1 cellular context compared by ENCODE assay signal in the genomic region with DNA sequence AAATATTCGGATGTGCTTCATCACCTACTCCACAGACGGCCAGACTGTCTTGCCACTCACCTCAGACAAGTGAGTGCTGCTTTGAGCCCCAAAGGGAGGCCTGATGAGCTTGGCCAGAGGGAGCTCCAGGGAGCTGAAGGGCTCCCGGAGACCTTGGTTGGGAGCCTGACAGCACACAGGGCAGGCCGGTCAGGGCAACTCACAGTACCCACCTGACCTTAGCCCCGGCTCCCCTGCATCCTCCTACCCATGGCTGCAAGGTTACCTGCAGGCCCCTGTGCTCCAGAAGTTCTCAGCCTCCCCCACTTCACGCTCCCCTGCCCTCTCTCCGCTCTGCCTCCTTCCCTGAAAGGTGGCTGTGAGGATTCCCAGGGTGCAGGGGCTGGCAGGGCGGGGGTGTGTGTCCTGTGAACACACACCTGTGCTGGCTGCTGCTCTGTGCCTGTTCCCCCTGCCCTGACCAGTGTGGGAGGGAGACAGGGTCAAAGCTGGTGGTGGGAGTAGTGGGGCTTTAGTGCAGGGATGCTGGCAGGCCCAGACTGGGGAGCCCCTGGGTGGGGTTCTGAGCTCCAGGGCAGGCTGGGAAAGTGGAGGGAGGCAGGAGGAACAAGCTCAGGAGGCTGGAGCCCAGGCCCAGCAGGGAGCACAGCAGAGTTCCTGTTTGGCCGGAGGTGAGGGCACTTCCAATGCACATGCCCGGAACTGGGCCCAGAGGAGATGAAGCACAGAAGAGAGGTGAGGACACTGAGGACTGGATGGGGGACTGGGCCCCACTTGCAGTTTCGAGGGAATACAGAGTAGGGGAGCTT.
TF ChIP-seq lines count a peak whose summit lies in the region.

No MANE protein-coding gene starts in this region.

TF ChIP-seq in GM23338, 12 proteins besides CTCF, POLR2A, EP300 and RAD21:
- TF ChIP-seq, protein P1, sequence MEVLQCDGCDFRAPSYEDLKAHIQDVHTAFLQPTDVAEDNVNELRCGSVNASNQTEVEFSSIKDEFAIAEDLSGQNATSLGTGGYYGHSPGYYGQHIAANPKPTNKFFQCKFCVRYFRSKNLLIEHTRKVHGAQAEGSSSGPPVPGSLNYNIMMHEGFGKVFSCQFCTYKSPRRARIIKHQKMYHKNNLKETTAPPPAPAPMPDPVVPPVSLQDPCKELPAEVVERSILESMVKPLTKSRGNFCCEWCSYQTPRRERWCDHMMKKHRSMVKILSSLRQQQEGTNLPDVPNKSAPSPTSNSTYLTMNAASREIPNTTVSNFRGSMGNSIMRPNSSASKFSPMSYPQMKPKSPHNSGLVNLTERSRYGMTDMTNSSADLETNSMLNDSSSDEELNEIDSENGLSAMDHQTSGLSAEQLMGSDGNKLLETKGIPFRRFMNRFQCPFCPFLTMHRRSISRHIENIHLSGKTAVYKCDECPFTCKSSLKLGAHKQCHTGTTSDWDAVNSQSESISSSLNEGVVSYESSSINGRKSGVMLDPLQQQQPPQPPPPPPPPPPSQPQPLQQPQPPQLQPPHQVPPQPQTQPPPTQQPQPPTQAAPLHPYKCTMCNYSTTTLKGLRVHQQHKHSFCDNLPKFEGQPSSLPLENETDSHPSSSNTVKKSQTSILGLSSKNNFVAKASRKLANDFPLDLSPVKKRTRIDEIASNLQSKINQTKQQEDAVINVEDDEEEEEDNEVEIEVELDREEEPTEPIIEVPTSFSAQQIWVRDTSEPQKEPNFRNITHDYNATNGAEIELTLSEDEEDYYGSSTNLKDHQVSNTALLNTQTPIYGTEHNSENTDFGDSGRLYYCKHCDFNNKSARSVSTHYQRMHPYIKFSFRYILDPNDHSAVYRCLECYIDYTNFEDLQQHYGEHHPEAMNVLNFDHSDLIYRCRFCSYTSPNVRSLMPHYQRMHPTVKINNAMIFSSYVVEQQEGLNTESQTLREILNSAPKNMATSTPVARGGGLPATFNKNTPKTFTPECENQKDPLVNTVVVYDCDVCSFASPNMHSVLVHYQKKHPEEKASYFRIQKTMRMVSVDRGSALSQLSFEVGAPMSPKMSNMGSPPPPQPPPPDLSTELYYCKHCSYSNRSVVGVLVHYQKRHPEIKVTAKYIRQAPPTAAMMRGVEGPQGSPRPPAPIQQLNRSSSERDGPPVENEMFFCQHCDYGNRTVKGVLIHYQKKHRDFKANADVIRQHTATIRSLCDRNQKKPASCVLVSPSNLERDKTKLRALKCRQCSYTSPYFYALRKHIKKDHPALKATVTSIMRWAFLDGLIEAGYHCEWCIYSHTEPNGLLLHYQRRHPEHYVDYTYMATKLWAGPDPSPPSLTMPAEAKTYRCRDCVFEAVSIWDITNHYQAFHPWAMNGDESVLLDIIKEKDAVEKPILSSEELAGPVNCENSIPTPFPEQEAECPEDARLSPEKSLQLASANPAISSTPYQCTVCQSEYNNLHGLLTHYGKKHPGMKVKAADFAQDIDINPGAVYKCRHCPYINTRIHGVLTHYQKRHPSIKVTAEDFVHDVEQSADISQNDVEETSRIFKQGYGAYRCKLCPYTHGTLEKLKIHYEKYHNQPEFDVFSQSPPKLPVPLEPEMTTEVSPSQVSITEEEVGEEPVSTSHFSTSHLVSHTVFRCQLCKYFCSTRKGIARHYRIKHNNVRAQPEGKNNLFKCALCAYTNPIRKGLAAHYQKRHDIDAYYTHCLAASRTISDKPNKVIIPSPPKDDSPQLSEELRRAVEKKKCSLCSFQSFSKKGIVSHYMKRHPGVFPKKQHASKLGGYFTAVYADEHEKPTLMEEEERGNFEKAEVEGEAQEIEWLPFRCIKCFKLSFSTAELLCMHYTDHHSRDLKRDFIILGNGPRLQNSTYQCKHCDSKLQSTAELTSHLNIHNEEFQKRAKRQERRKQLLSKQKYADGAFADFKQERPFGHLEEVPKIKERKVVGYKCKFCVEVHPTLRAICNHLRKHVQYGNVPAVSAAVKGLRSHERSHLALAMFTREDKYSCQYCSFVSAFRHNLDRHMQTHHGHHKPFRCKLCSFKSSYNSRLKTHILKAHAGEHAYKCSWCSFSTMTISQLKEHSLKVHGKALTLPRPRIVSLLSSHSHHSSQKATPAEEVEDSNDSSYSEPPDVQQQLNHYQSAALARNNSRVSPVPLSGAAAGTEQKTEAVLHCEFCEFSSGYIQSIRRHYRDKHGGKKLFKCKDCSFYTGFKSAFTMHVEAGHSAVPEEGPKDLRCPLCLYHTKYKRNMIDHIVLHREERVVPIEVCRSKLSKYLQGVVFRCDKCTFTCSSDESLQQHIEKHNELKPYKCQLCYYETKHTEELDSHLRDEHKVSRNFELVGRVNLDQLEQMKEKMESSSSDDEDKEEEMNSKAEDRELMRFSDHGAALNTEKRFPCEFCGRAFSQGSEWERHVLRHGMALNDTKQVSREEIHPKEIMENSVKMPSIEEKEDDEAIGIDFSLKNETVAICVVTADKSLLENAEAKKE (CRISPR knock-in tag; IDR thresholded peaks at IDR 0.05), result no peak
- no peak for TF ChIP-seq CREB1 (CRISPR knock-in tag; IDR thresholded peaks at IDR 0.05; ENCODE audit: low read depth)
- TF ChIP-seq JUNB (IDR thresholded peaks at IDR 0.05; ENCODE audit: unreplicated experiment), result no peak
- no peak for TF ChIP-seq EZH2phosphoT487 (IDR thresholded peaks at IDR 0.05; ENCODE audit: unreplicated experiment)
- TF ChIP-seq ZNF331 (CRISPR knock-in tag; IDR thresholded peaks at IDR 0.05; ENCODE audit: low read depth), result no peak
- TF ChIP-seq EZH2 (IDR thresholded peaks at IDR 0.05; ENCODE audit: low read depth, unreplicated experiment), result no peak
- no peak for TF ChIP-seq NANOG (IDR thresholded peaks at IDR 0.05; ENCODE audit: borderline replicate concordance)
- TF ChIP-seq, protein P2, sequence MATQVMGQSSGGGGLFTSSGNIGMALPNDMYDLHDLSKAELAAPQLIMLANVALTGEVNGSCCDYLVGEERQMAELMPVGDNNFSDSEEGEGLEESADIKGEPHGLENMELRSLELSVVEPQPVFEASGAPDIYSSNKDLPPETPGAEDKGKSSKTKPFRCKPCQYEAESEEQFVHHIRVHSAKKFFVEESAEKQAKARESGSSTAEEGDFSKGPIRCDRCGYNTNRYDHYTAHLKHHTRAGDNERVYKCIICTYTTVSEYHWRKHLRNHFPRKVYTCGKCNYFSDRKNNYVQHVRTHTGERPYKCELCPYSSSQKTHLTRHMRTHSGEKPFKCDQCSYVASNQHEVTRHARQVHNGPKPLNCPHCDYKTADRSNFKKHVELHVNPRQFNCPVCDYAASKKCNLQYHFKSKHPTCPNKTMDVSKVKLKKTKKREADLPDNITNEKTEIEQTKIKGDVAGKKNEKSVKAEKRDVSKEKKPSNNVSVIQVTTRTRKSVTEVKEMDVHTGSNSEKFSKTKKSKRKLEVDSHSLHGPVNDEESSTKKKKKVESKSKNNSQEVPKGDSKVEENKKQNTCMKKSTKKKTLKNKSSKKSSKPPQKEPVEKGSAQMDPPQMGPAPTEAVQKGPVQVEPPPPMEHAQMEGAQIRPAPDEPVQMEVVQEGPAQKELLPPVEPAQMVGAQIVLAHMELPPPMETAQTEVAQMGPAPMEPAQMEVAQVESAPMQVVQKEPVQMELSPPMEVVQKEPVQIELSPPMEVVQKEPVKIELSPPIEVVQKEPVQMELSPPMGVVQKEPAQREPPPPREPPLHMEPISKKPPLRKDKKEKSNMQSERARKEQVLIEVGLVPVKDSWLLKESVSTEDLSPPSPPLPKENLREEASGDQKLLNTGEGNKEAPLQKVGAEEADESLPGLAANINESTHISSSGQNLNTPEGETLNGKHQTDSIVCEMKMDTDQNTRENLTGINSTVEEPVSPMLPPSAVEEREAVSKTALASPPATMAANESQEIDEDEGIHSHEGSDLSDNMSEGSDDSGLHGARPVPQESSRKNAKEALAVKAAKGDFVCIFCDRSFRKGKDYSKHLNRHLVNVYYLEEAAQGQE (IDR thresholded peaks at IDR 0.05; ENCODE audit: unreplicated experiment), result no peak
- no peak for TF ChIP-seq STAT1 (IDR thresholded peaks at IDR 0.05; ENCODE audit: unreplicated experiment)
- no peak for TF ChIP-seq POLR2AphosphoS5 (IDR thresholded peaks at IDR 0.05; ENCODE audit: low read depth)
- no peak for TF ChIP-seq ZNF114 (CRISPR knock-in tag; IDR thresholded peaks at IDR 0.05)
- TF ChIP-seq, protein P3, sequence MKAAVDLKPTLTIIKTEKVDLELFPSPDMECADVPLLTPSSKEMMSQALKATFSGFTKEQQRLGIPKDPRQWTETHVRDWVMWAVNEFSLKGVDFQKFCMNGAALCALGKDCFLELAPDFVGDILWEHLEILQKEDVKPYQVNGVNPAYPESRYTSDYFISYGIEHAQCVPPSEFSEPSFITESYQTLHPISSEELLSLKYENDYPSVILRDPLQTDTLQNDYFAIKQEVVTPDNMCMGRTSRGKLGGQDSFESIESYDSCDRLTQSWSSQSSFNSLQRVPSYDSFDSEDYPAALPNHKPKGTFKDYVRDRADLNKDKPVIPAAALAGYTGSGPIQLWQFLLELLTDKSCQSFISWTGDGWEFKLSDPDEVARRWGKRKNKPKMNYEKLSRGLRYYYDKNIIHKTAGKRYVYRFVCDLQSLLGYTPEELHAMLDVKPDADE (IDR thresholded peaks at IDR 0.05), result no peak
